In the genomic region with DNA sequence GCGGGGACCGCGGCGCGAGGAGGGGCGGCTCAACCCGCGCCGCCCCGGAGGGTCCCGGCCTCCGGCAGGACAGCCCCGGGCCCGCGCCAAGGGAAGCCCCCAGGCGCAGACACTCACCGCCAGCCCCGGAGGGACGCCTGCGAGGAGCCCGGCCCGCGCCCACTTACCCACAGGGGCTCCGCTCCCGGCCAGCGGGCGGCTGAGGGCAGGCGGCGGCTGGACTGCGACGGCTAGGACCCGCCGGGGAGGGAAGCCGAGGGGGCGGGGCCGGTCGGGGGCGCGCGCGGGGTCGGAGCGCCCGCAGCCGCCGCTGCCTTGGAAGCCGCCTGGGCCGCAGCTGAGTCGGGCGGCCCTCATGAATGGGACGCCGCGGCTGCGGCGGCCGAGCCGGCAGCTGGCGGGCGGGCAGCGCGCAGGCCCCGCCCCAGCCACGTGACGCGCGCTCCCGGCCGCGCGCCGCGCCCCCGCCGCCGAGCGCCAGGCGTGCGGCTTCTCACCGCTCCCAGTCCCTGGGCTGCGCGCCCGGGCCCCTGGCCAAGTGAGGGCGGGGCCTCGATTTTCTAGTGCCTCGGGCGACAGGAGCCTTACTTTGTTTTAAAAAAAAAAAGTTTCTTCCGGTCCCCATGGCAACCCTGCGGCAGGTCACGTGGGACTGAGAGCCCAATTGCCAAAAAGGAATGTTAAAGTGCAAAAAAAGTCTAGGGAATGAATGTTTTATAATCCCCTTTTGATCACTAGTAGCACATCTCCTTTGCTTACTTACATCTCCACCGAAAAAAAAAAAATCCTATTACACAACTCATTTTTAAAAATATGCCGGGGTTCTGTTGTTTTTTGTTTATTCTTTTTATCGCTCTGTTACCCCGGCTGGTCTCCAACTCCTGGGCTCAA, we compare ENCODE assay signal across 8 cellular contexts. TPM values are rescaled to one million over a fixed set of nuclear protein-coding genes. Genes with fewer than 3 reads are reported as not detected.
DNase-seq lines count a peak whose midpoint lies in the region; ATAC-seq and TF ChIP-seq lines count a peak whose summit lies in the region.

Gene LPIN2 (minus strand): TSS at position 225 of the 891 bp plus-strand sequence. CDS start 52,304 bp downstream, outside the sequence.

- H3K9me3 ChIP-seq in BE2C = no peaks in the 10 kb centered on the region

- CTCF ChIA-PET in activated CD4-positive, alpha-beta T cell treated with anti-CD3 and anti-CD28 coated beads for 36 hours (lab: Charles Lee) = interaction anchor here (0.9 to 1.3 kb wide), 2 partner anchors 49 to 138 kb away, joined by 5 read pairs; no protein-coding TSS in a partner anchor

- H3K4me3 Mint-ChIP-seq in activated CD4-positive, alpha-beta T cell treated with anti-CD3 and anti-CD28 coated beads for 36 hours = peak within 1 kb of the TSS; percentile 95

- DNase-seq in BE2C (peak; percentile 87), GM19240 (ENCODE audit: insufficient read length, low spot score) (peak; percentile 97), NCI-H524 (lab: John Stamatoyannopoulos, UW) (peak; percentile 83 to 92), choroid plexus epithelial cell (ENCODE audit: low read depth) (peak; percentile 98), kidney epithelial cell (ENCODE audit: low read depth) (peak; percentile 77)
- DNase-seq in activated CD4-positive, alpha-beta T cell treated with anti-CD3 and anti-CD28 coated beads for 36 hours = peak; percentile 98
- peak; percentile 97 for DNase-seq in stimulated activated CD4-positive, alpha-beta T cell treated with anti-CD3 and anti-CD28 coated beads, Interleukin-15, amount 100 ng/mL, for 24 hours

- POLR2A ChIA-PET in activated CD4-positive, alpha-beta T cell treated with anti-CD3 and anti-CD28 coated beads for 36 hours (lab: Charles Lee) = interaction anchor here (1.0 kb wide), 1 partner anchor 357 kb away, joined by 4 read pairs; the partner anchor contains the start of gene SMCHD1

- H3K4me3 ChIP-seq in BE2C (ENCODE audit: low read depth, low read length) = peak within 1 kb of the TSS; percentile 61
- H3K4me3 ChIP-seq in choroid plexus epithelial cell (ENCODE audit: low read depth, low read length) = peak within 1 kb of the TSS; percentile 79
- peak within 1 kb of the TSS; percentile 81 for H3K4me3 ChIP-seq in kidney epithelial cell (ENCODE audit: low read depth, low read length)

- peak; percentile 71 for ATAC-seq in HG03457 (IDR thresholded peaks at IDR 0.05; ENCODE audit: unreplicated experiment)
- peak; percentile 96 for ATAC-seq in activated CD4-positive, alpha-beta T cell treated with anti-CD3 and anti-CD28 coated beads for 36 hours

- H3K27me3 ChIP-seq in BE2C (no peaks in the 10 kb centered on the region), kidney epithelial cell (ENCODE audit: control insufficient read depth, insufficient read depth, low read length) (no peaks in the 10 kb centered on the region)

- H3K36me3 ChIP-seq in BE2C (no peaks in the 10 kb centered on the region), kidney epithelial cell (ENCODE audit: control insufficient read depth, insufficient read depth, low read length) (no peaks in the 10 kb centered on the region)

- TF ChIP-seq CTCF in BE2C (IDR thresholded peaks at IDR 0.05; ENCODE audit: low read depth, low read length) (no peak), choroid plexus epithelial cell (conservative IDR thresholded peaks at IDR 0.05; ENCODE audit: low read depth, low read length) (no peak), kidney epithelial cell (IDR thresholded peaks at IDR 0.05; ENCODE audit: insufficient read depth, low read length, poor library complexity, severe bottlenecking) (no peak)

- peak within 1 kb of the TSS; percentile 94 for H3K27ac Mint-ChIP-seq in activated CD4-positive, alpha-beta T cell treated with anti-CD3 and anti-CD28 coated beads for 36 hours

- H3K9me3 Mint-ChIP-seq in activated CD4-positive, alpha-beta T cell treated with anti-CD3 and anti-CD28 coated beads for 36 hours (ENCODE audit: low read depth) = no peaks in the 10 kb centered on the region

- no peaks in the 10 kb centered on the region for H3K27me3 Mint-ChIP-seq in activated CD4-positive, alpha-beta T cell treated with anti-CD3 and anti-CD28 coated beads for 36 hours

- intact Hi-C loops in activated CD4-positive, alpha-beta T cell treated with anti-CD3 and anti-CD28 coated beads for 36 hours (cut with DNase I, micrococcal nuclease) = loop anchor here (1.0 to 2.0 kb wide), 7 partner anchors 15 to 358 kb away; partner anchors contain the start of genes MYL12A (in 1 of the 2) and SMCHD1 (in 1 of the 2)

- peaks cover 66% of the 10 kb centered on the region for H3K4me1 Mint-ChIP-seq in activated CD4-positive, alpha-beta T cell treated with anti-CD3 and anti-CD28 coated beads for 36 hours

- H3K36me3 Mint-ChIP-seq in activated CD4-positive, alpha-beta T cell treated with anti-CD3 and anti-CD28 coated beads for 36 hours (ENCODE audit: low read depth) = peaks cover 36% of the 10 kb centered on the region

- no peaks in the 10 kb centered on the region for H3K4me1 ChIP-seq in BE2C

RNA-seq across cellular contexts. Expression of gene LPIN2, which starts in this region (rescaled TPM):
- polyA plus RNA-seq in BE2C (2012; ENCODE audit: insufficient read depth, insufficient read length, low read depth) = 3.6 TPM
- total RNA-seq in activated CD4-positive, alpha-beta T cell treated with anti-CD3 and anti-CD28 coated beads for 36 hours = 10 to 100 TPM; 82.6 to 95.3 TPM
- total RNA-seq in kidney epithelial cell = 20.0 and 24.9 TPM in 2 replicates

Comparison
In these comparisons a context has a peak if more than half of its experiments do, and no peak if none do; other contexts are left out.
1. Peak in every context shown above with its lines: DNase-seq, ATAC-seq and H3K4me3 ChIP-seq.